11 cellular contexts compared by ENCODE assay signal in genomic region chr11:14411818-14412217, GRCh38. TPM values are rescaled to one million over a fixed set of nuclear protein-coding genes. Genes with fewer than 3 reads are reported as not detected.
A peak's percentile ranks its signal among the peaks of the same experiment; 100 is the strongest.
DNase-seq lines count a peak whose midpoint lies in the region; ATAC-seq and TF ChIP-seq lines count a peak whose summit lies in the region.
"Had no signal": no experiment of that assay in that cellular context is flagged by ENCODE, and none has a peak within 500 bp of the region (broad histone marks: within the 10 kb centered on the region; RNA-seq: fewer than 3 reads in every experiment).

No MANE protein-coding gene starts in this region.

- H3K9ac ChIP-seq in DND-41 (ENCODE audit: low read depth, low read length) (peak overlapping the region; percentile 23), SK-N-SH (no peak overlapping the region)

- POLR2A ChIA-PET in SK-N-SH (lab: Yijun Ruan, JAX): no interaction called here

- TF ChIP-seq EP300 in SK-N-SH (IDR thresholded peaks at IDR 0.05; ENCODE audit: borderline replicate concordance in 1 of 2, low read depth in 1 of 2, low read length in 1 of 2): no peak

- no peak overlapping the region for H3K4me3 ChIP-seq in DND-41 (ENCODE audit: low read depth in 1 of 2, low read length in 2 of 2)
- no peak overlapping the region for H3K4me3 ChIP-seq in SK-N-SH (ENCODE audit: low read depth in 2 of 2, low read length in 1 of 2)
- no peak overlapping the region for H3K4me3 ChIP-seq in fibroblast of villous mesenchyme (ENCODE audit: low read depth, low read length)

- H3K27me3 ChIP-seq in DND-41 (ENCODE audit: insufficient read depth, low read length, poor library complexity): no peaks in the 10 kb centered on the region
- no peaks in the 10 kb centered on the region for H3K27me3 ChIP-seq in SK-N-SH (ENCODE audit: insufficient read depth)

- no peaks in the 10 kb centered on the region for H3K9me3 ChIP-seq in DND-41 (ENCODE audit: insufficient read depth, low read length, severe bottlenecking)
- H3K9me3 ChIP-seq in SK-N-SH: no peaks in the 10 kb centered on the region

- 0 out of 2 replicates have a peak overlapping the region, but pooled peaks have one; percentile 4 for H3K4me2 ChIP-seq in DND-41 (ENCODE audit: insufficient read depth, low read length)
- H3K4me2 ChIP-seq in SK-N-SH: 0 out of 2 replicates have a peak overlapping the region, but pooled peaks have one; percentile 3

- H3K79me2 ChIP-seq in DND-41 (ENCODE audit: insufficient read depth, low read length) (no peaks in the 10 kb centered on the region), SK-N-SH (ENCODE audit: insufficient read depth) (no peaks in the 10 kb centered on the region)

- no peak for TF ChIP-seq RAD21 in SK-N-SH (IDR thresholded peaks at IDR 0.05; ENCODE audit: low read length)

- intact Hi-C loops in posterior vena cava (cut with DNase I): no loop called here

- peak overlapping the region; percentile 6; the same call in 1 of the 2 replicates for H2AFZ ChIP-seq in DND-41 (ENCODE audit: low read depth, low read length)
- H2AFZ ChIP-seq in SK-N-SH (ENCODE audit: low read depth): peak overlapping the region; percentile 47; the same call in 1 of the 2 replicates

- TF ChIP-seq CTCF in DND-41 (IDR thresholded peaks at IDR 0.05; ENCODE audit: borderline replicate concordance, extremely low read depth, low read length, poor library complexity, severe bottlenecking): no peak
- no peak for TF ChIP-seq CTCF in SK-N-SH (IDR thresholded peaks at IDR 0.05)
- no peak for TF ChIP-seq CTCF in fibroblast of villous mesenchyme (IDR thresholded peaks at IDR 0.05; ENCODE audit: insufficient read depth, low read depth, low read length)

- no peaks in the 10 kb centered on the region for H3K9me2 ChIP-seq in SK-N-SH

- no peaks in the 10 kb centered on the region for H3F3A ChIP-seq in SK-N-SH (replicated peaks; ENCODE audit: insufficient read depth)

- no peak for ATAC-seq in DND-41 (ENCODE audit: insufficient read depth, low read depth)

- H3K27ac ChIP-seq in DND-41 (ENCODE audit: low read length) (peak overlapping the region; percentile 99), SK-N-SH (ENCODE audit: low read depth in 2 of 2, low read length in 1 of 2) (no peak overlapping the region)

- DNase-seq in DND-41 (peak; percentile 62), SK-N-SH (no peak), fibroblast of villous mesenchyme (ENCODE audit: low read depth) (peak; percentile 69), posterior vena cava (ENCODE audit: low spot score) (peak; percentile 88), GM19240 (ENCODE audit: insufficient read length, low spot score) (no peak), NCI-H128 (lab: John Stamatoyannopoulos, UW; ENCODE audit: unreplicated experiment) (no peak), DMS53 treated with DMSO at 0.1 percent for 48 hours (lab: John Stamatoyannopoulos, UW; ENCODE audit: unreplicated experiment) (no peak), NAMALWA (ENCODE audit: low spot score) (no peak)
- DNase-seq: Calu3; effector CD8-positive, alpha-beta T cell; NK-92 treated with Interleukin-12 subunit alpha and Interleukin-12 subunit beta, amount 100 ng/mL, for 24 hours had no signal

- CTCF ChIA-PET in SK-N-SH (lab: Yijun Ruan, JAX): interaction anchor here (1.1 to 2.5 kb wide), 2 partner anchors 41 to 111 kb away, joined by 4 to 13 read pairs; no protein-coding TSS in a partner anchor

- H4K20me1 ChIP-seq in DND-41 (ENCODE audit: insufficient read depth, low read length) (no peaks in the 10 kb centered on the region), SK-N-SH (ENCODE audit: insufficient read depth) (no peaks in the 10 kb centered on the region)

- H3K4me1 ChIP-seq in DND-41 (ENCODE audit: insufficient read depth, low read length) (peaks cover 75% of the 10 kb centered on the region), SK-N-SH (ENCODE audit: control insufficient read depth in 1 of 2, insufficient read depth in 2 of 2, low read depth in 1 of 2, low read length in 1 of 2) (peaks cover 8 to 9% of the 10 kb centered on the region in 2 experiments; a peak in 3 of 4 replicates)

- H3K36me3 ChIP-seq in DND-41 (ENCODE audit: insufficient read depth, low read length) (no peaks in the 10 kb centered on the region), SK-N-SH (replicated peaks in 1 of 2; ENCODE audit: control insufficient read depth in 1 of 2, insufficient read depth in 2 of 2, low read length in 1 of 2) (no peaks in the 10 kb centered on the region)

TF ChIP-seq in SK-N-SH, 30 proteins besides CTCF, POLR2A, EP300 and RAD21:
- no peak for TF ChIP-seq USF1 (IDR thresholded peaks at IDR 0.05; ENCODE audit: borderline replicate concordance, low read depth)
- peak; percentile 31; the same call in 1 of the 2 replicates for TF ChIP-seq FOSL2 (IDR thresholded peaks at IDR 0.05; ENCODE audit: borderline replicate concordance, low read depth)

RNA-seq across cellular contexts. Expression of gene RRAS2, which starts 52.8 kb away (rescaled TPM):
- 53.3 and 55.3 TPM in 2 replicates for polyA plus RNA-seq in SK-N-SH (2012; rRNA removed)
- 73.7 and 93.3 TPM in 2 replicates for polyA plus RNA-seq in SK-N-SH (2012; cell fraction: cytosol; rRNA removed)
- polyA plus RNA-seq in SK-N-SH (2012; cell fraction: nucleus; rRNA removed): 19.4 and 31.6 TPM in 2 replicates
- 73.8 and 138 TPM in 2 replicates for total RNA-seq in fibroblast of villous mesenchyme
- total RNA-seq in posterior vena cava: 10 to 100 TPM; 15.8 to 31.3 TPM

Comparison
In these comparisons a context has a peak if more than half of its experiments do, and no peak if none do; other contexts are left out.
1. DNase-seq: peak in DND-41 (single experiment), fibroblast of villous mesenchyme (single experiment) and posterior vena cava (single experiment); none in SK-N-SH (single experiment), GM19240 (single experiment), NCI-H128 (single experiment), DMS53 treated with DMSO at 0.1 percent for 48 hours (single experiment) and NAMALWA (single experiment).